Comparison of ENCODE assay signal across 13 cellular contexts in the genomic region with DNA sequence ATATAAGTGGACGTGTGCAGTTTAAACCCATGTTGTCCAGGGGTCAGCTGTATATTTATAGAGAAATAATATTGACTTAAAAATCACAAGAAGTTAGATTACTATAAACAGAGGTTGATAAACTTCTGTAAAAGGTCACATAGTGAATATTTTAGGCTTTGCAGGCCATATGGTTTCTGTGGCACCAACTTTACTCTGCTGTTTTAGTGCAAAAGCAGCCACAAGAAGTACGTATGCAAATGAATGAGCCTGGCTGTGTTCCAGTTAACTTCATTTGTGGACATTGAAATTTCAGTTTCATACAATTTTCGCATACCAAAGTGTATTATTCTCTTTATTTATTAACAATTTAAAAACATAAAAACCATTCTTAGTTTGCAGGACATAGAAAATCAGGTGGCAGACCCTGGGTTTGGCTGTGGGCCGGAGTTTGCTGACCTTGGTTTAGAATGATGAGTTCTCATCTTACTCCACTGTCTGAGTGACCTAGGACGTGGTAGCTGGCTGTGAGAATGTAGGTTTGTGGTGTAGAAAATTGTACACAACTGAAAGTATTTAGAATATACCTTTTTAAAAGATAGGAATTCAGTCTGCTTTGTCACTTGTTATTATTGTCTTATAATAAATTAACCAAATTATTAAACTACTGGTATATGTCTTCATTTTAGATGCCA.
"Had no signal": no experiment of that assay in that cellular context is flagged by ENCODE, and none has a peak within 500 bp of the region (broad histone marks: within the 10 kb centered on the region; RNA-seq: fewer than 3 reads in every experiment).

No MANE protein-coding gene starts in this region.

- H3K27ac ChIP-seq: lower lobe of right lung, right lobe of liver, spleen had no signal

- H3K4me3 ChIP-seq: lower lobe of right lung, right lobe of liver, spleen, tibial nerve had no signal

- H3K36me3 Mint-ChIP-seq: activated naive CD4-positive, alpha-beta T cell treated with anti-CD3 and anti-CD28 coated beads, Interleukin-2, amount 50 U/mL, for 72 hours had no signal

- ATAC-seq: activated naive CD4-positive, alpha-beta T cell treated with anti-CD3 and anti-CD28 coated beads, Interleukin-2, amount 50 U/mL, for 72 hours; activated T-cell treated with anti-CD3 and anti-CD28 coated beads, Interleukin-2, amount 50 U/mL, for 72 hours; left colon; lower lobe of right lung; right lobe of liver had no signal

- H3K4me3 Mint-ChIP-seq: activated CD4-positive, alpha-beta T cell treated with anti-CD3 and anti-CD28 coated beads, Interleukin-2, amount 10 ng/mL, durations not matched to agents 7 days and 5 days; activated T-cell treated with anti-CD3 and anti-CD28 coated beads, Interleukin-2, amount 50 U/mL, for 72 hours; mesothelial cell of epicardium had no signal

- H3K27me3 ChIP-seq: right lobe of liver, spleen, tibial nerve had no signal

- H3K4me1 ChIP-seq: lower lobe of right lung, spleen had no signal

- DNase-seq: activated CD4-positive, alpha-beta T cell treated with anti-CD3 and anti-CD28 coated beads, Interleukin-2, amount 10 ng/mL, durations not matched to agents 7 days and 5 days; activated CD8-positive, alpha-beta memory T cell treated with anti-CD3 and anti-CD28 coated beads, Interleukin-2, amount 50 U/mL, for 48 hours; activated gamma-delta T cell; activated T-cell treated with anti-CD3 and anti-CD28 coated beads, Interleukin-2, amount 50 U/mL, for 72 hours; left colon; lower lobe of right lung; right lobe of liver; spleen had no signal

- H3K27me3 Mint-ChIP-seq: activated CD4-positive, alpha-beta T cell treated with anti-CD3 and anti-CD28 coated beads, Interleukin-2, amount 10 ng/mL, durations not matched to agents 7 days and 5 days; progenitor cell of endocrine pancreas had no signal

- H3K9me3 ChIP-seq: lower lobe of right lung, right lobe of liver, spleen, tibial nerve had no signal

- H3K4me1 Mint-ChIP-seq: activated CD4-positive, alpha-beta T cell treated with anti-CD3 and anti-CD28 coated beads, Interleukin-2, amount 10 ng/mL, durations not matched to agents 7 days and 5 days; mesothelial cell of epicardium had no signal

- FAIRE-seq: endometrium had no signal

- H3K9me3 Mint-ChIP-seq: activated CD4-positive, alpha-beta T cell treated with anti-CD3 and anti-CD28 coated beads, Interleukin-2, amount 10 ng/mL, durations not matched to agents 7 days and 5 days; activated naive CD4-positive, alpha-beta T cell treated with anti-CD3 and anti-CD28 coated beads, Interleukin-2, amount 50 U/mL, for 72 hours; activated T-cell treated with anti-CD3 and anti-CD28 coated beads, Interleukin-2, amount 50 U/mL, for 72 hours; mesothelial cell of epicardium had no signal

- H3K27ac Mint-ChIP-seq: activated CD4-positive, alpha-beta T cell treated with anti-CD3 and anti-CD28 coated beads, Interleukin-2, amount 10 ng/mL, durations not matched to agents 7 days and 5 days; activated naive CD4-positive, alpha-beta T cell treated with anti-CD3 and anti-CD28 coated beads, Interleukin-2, amount 50 U/mL, for 72 hours; mesothelial cell of epicardium; progenitor cell of endocrine pancreas had no signal
